Comparison of ENCODE assay signal across 8 cellular contexts in the genomic region with DNA sequence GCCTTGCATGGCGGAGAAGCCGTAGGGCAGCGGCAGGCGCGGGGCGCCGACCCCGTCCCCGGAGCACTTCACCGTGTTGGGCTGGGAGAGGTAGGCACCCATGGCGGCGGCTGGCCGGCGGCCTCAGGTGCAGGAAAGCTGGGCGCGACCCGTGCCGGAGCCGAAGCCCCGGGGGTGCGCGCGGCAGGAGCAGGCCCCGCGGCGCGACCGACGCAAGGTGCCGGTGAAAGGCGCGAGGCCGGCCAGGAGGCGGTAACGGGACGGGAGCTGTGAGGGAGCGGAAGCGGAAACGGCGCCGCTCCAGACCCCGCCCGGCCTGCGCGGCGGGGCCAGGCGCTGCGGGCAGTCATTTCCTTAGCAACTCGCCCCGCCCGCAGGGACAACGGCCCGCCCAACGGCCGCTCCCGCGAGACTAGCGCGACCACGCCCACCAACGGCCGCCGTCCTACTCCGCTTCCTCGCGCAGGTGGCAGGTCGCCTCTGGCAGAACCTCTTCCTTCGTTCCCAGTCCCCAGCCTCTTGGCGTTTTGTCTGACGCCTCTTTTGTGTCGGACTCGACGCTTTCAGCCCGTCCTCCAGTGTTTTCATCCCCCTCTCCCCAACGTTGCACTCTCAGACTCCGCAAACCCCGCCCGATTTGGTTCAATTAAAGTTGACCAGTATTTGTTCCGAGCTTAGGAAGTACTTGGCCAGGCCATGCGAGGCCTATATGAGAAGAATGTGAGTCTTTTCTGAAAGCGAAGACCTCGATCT.
A peak's percentile ranks its signal among the peaks of the same experiment; 100 is the strongest.
DNase-seq lines count a peak whose midpoint lies in the region; ATAC-seq and TF ChIP-seq lines count a peak whose summit lies in the region.

A gene with protein sequence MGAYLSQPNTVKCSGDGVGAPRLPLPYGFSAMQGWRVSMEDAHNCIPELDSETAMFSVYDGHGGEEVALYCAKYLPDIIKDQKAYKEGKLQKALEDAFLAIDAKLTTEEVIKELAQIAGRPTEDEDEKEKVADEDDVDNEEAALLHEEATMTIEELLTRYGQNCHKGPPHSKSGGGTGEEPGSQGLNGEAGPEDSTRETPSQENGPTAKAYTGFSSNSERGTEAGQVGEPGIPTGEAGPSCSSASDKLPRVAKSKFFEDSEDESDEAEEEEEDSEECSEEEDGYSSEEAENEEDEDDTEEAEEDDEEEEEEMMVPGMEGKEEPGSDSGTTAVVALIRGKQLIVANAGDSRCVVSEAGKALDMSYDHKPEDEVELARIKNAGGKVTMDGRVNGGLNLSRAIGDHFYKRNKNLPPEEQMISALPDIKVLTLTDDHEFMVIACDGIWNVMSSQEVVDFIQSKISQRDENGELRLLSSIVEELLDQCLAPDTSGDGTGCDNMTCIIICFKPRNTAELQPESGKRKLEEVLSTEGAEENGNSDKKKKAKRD (minus strand): TSS at position 271 of the 753 bp plus-strand sequence. CDS start 169 bp downstream, at position 102.

- CTCF ChIA-PET in AG04449 (lab: Yijun Ruan, JAX), result interaction anchor here (0.6 to 6.1 kb wide), 8 partner anchors 11 to 274 kb away, joined by 3 to 57 read pairs (median 4); a partner anchor contains a TSS

- peak within 1 kb of the TSS; percentile 88 for H3K4me3 ChIP-seq in AG04449 (ENCODE audit: low read depth, low read length)
- peak within 1 kb of the TSS; percentile 93 for H3K4me3 ChIP-seq in iPS-18c (ENCODE audit: insufficient read depth, low read depth, low read length)
- peak within 1 kb of the TSS; percentile 94 to 99 (median 97) for H3K4me3 ChIP-seq in skin epidermis

- ATAC-seq in GM18873 (IDR thresholded peaks at IDR 0.05; ENCODE audit: low FRiP score, unreplicated experiment) (peak; percentile 80), HG03135 (IDR thresholded peaks at IDR 0.05; ENCODE audit: unreplicated experiment) (peak; percentile 93)

- peaks cover 2% of the 10 kb centered on the region for H3K9me3 ChIP-seq in iPS-18c (ENCODE audit: control insufficient read depth, insufficient read depth, low read length)

- DNase-seq in AG04449 (ENCODE audit: low read depth, low spot score) (peak; percentile 34), NCI-H2196 treated with DMSO at 0.1 percent for 48 hours (lab: John Stamatoyannopoulos, UW; ENCODE audit: unreplicated experiment) (peak; percentile 93), T47D (ENCODE audit: low read depth in 1 of 2, low spot score in 1 of 2) (peak; percentile 67 to 93)

- TF ChIP-seq CTCF in AG04449 (IDR thresholded peaks at IDR 0.05; ENCODE audit: insufficient read depth, low read length, missing control alignments), result no peak
- no peak for TF ChIP-seq CTCF in VCaP (conservative IDR thresholded peaks at IDR 0.05)

- peak within 1 kb of the TSS; percentile 92 for H3K27ac ChIP-seq in VCaP
- H3K27ac ChIP-seq in skin epidermis, result peak within 1 kb of the TSS; percentile 72 to 96 (median 90)

- in situ Hi-C loops in T47D (cut with HindIII; ENCODE audit: low pct_unique_long_range_greater_than_20kb, low sequenced_read_pairs), result no loop called here

- POLR2A ChIA-PET in AG04449 (lab: Yijun Ruan, JAX), result interaction anchor here (0.8 to 2.5 kb wide), 6 partner anchors 19 to 52 kb away, joined by 3 to 18 read pairs (median 4); a partner anchor contains a TSS

Comparison
In these comparisons a context has a peak if more than half of its experiments do, and no peak if none do; other contexts are left out.
1. Peak in every context shown above with its lines: DNase-seq, ATAC-seq, H3K4me3 ChIP-seq and H3K27ac ChIP-seq.
2. DNase-seq: peak in every context shown above with its lines; median percentile 93 in NCI-H2196 treated with DMSO at 0.1 percent for 48 hours; 80 in T47D; 34 in AG04449.